8 cellular contexts compared by ENCODE assay signal in genomic region chr6:26553739-26554668, GRCh38. TPM values are rescaled to one million over a fixed set of nuclear protein-coding genes. Genes with fewer than 3 reads are reported as not detected.
A peak's percentile ranks its signal among the peaks of the same experiment; 100 is the strongest.
DNase-seq lines count a peak whose midpoint lies in the region; ATAC-seq and TF ChIP-seq lines count a peak whose summit lies in the region.

No MANE protein-coding gene starts in this region.

- no peaks in the 10 kb centered on the region for H3K9me3 ChIP-seq in NT2/D1 (ENCODE audit: insufficient read depth, low read length)

- H3K9ac ChIP-seq in NT2/D1 (ENCODE audit: insufficient read length, low read depth): peak overlapping the region; percentile 66

- H3K4me3 ChIP-seq in NT2/D1 (ENCODE audit: insufficient read length, low read depth): peak overlapping the region; percentile 70

- peak; percentile 79 for DNase-seq in AG09319 (ENCODE audit: extremely low read depth, low read depth)
- DNase-seq in HT1080 (ENCODE audit: low read depth): peak; percentile 90
- no peak for DNase-seq in NT2/D1 (ENCODE audit: low read depth, low spot score)
- DNase-seq in activated CD8-positive, alpha-beta memory T cell treated with anti-CD3 and anti-CD28 coated beads, Interleukin-2, amount 50 U/mL, for 48 hours: peak; percentile 95
- peak; percentile 90 to 94 for DNase-seq in erythroblast (lab: John Stamatoyannopoulos, UW)
- DNase-seq in myocyte (ENCODE audit: low read depth): peak; percentile 94
- peak; percentile 56 to 70 for DNase-seq in stimulated activated CD8-positive, alpha-beta memory T cell treated with anti-CD3 and anti-CD28 coated beads, Interleukin-7, amount 100 ng/mL, for 48 hours (ENCODE audit: extremely low read depth in 1 of 2, low read depth in 1 of 2)

- no peak for TF ChIP-seq CTCF in AG09319 (IDR thresholded peaks at IDR 0.05; ENCODE audit: low read depth, low read length)

- peak; percentile 38 for ATAC-seq in GM19035 (IDR thresholded peaks at IDR 0.05; ENCODE audit: unreplicated experiment)

- H3K4me1 ChIP-seq in NT2/D1 (ENCODE audit: insufficient read depth, insufficient read length): no peaks in the 10 kb centered on the region

- H3K36me3 ChIP-seq in NT2/D1 (ENCODE audit: insufficient read depth, insufficient read length, low read length): no peaks in the 10 kb centered on the region

- no peak for TF ChIP-seq POLR2A in erythroblast (IDR thresholded peaks at IDR 0.05; ENCODE audit: low read length)

- no peaks in the 10 kb centered on the region for H3K27me3 ChIP-seq in NT2/D1 (ENCODE audit: insufficient read depth, insufficient read length)

RNA-seq across cellular contexts. Expression of gene HMGN4, which starts 15.8 kb away (rescaled TPM):
- 74.0 and 75.1 TPM in 2 replicates for total RNA-seq in HT1080 (2014; rRNA removed; shearing (Covaris generic))
- 102 and 114 TPM in 2 replicates for polyA plus RNA-seq in HT1080 (2015; cell fraction: cytosol; rRNA removed)
- polyA plus RNA-seq in HT1080 (2015; cell fraction: nucleus; rRNA removed): 58.2 and 64.5 TPM in 2 replicates
- total RNA-seq in myocyte: 57.1 and 57.8 TPM in 2 replicates
- 40.4 TPM for polyA plus RNA-seq in myocyte (2012)

RNA-seq across cellular contexts. Expression of gene ABT1, which starts 42.7 kb away (rescaled TPM):
- total RNA-seq in HT1080 (2014; rRNA removed; shearing (Covaris generic)): 25.4 and 28.9 TPM in 2 replicates
- 16.8 and 20.0 TPM in 2 replicates for polyA plus RNA-seq in HT1080 (2015; cell fraction: cytosol; rRNA removed)
- polyA plus RNA-seq in HT1080 (2015; cell fraction: nucleus; rRNA removed): 11.9 and 14.2 TPM in 2 replicates
- total RNA-seq in myocyte: 9.5 and 13.4 TPM in 2 replicates
- 10.4 TPM for polyA plus RNA-seq in myocyte (2012)

RNA-seq across cellular contexts. Expression of gene BTN1A1, which starts 53.9 kb away (rescaled TPM):
- total RNA-seq in HT1080 (2014; rRNA removed; shearing (Covaris generic)): 0.23 TPM in 1 of 2 replicates, not detected in the other
- polyA plus RNA-seq in HT1080 (2015; cell fraction: cytosol; rRNA removed): not detected in 2 replicates
- not detected in 2 replicates for polyA plus RNA-seq in HT1080 (2015; cell fraction: nucleus; rRNA removed)
- total RNA-seq in myocyte: not detected in 2 replicates
- 0.03 TPM for polyA plus RNA-seq in myocyte (2012)
